In genomic region chr1:19484338-19484792, GRCh38 we compare ENCODE assay signal across 8 cellular contexts. TPM values are rescaled to one million over a fixed set of nuclear protein-coding genes. Genes with fewer than 3 reads are reported as not detected.
DNase-seq lines count a peak whose midpoint lies in the region; ATAC-seq and TF ChIP-seq lines count a peak whose summit lies in the region.

No MANE protein-coding gene starts in this region.

- peaks cover 71% of the 10 kb centered on the region for H3K79me2 ChIP-seq in DOHH2 (ENCODE audit: control insufficient read depth, low read length)

- H3K4me3 ChIP-seq in DOHH2 (ENCODE audit: low read length) (peak overlapping the region; percentile 98), SJSA1 (peak overlapping the region; percentile 93), coronary artery (peak overlapping the region; percentile 98)

- TF ChIP-seq CTCF in DOHH2 (IDR thresholded peaks at IDR 0.05; ENCODE audit: low read depth, low read length, poor library complexity, severe bottlenecking) (no peak), coronary artery (IDR thresholded peaks at IDR 0.05) (no peak)

- H3K4me1 ChIP-seq in DOHH2 (ENCODE audit: control insufficient read depth, low read length) (peaks cover 44% of the 10 kb centered on the region), SJSA1 (replicated peaks) (peaks cover 36% of the 10 kb centered on the region)

- H3K27ac Mint-ChIP-seq in naive thymus-derived CD8-positive, alpha-beta T cell = peak overlapping the region; percentile 89 to 97 (median 95)

- H3K27me3 ChIP-seq in DOHH2 (ENCODE audit: control insufficient read depth, low read length) = no peaks in the 10 kb centered on the region
- no peaks in the 10 kb centered on the region for H3K27me3 ChIP-seq in SJSA1 (replicated peaks)

- peak overlapping the region; percentile 96 for H3K4me2 ChIP-seq in DOHH2 (ENCODE audit: low read length)

- H3K36me3 ChIP-seq in DOHH2 (ENCODE audit: control insufficient read depth, low read length) (peaks cover 43% of the 10 kb centered on the region), SJSA1 (peaks cover 37% of the 10 kb centered on the region)

- H3K4me3 Mint-ChIP-seq in naive thymus-derived CD8-positive, alpha-beta T cell = peak overlapping the region; percentile 89 to 96 (median 94)

- H3K9me3 ChIP-seq in DOHH2 (ENCODE audit: control insufficient read depth, insufficient read depth, low read length) (no peaks in the 10 kb centered on the region), SJSA1 (replicated peaks) (no peaks in the 10 kb centered on the region)

- H3K9me3 Mint-ChIP-seq in naive thymus-derived CD8-positive, alpha-beta T cell = no peaks in the 10 kb centered on the region

- H4K20me1 ChIP-seq in DOHH2 (ENCODE audit: control insufficient read depth, insufficient read depth, low read depth, low read length) = peaks cover 49% of the 10 kb centered on the region

- POLR2A ChIA-PET in naive thymus-derived CD8-positive, alpha-beta T cell (lab: Charles Lee) = interaction anchor here (0.6 to 28.2 kb wide), 10 partner anchors 9 to 161 kb away, joined by 3 to 808 read pairs (median 6); partner anchors contain the start of gene NBL1

- ATAC-seq in naive thymus-derived CD8-positive, alpha-beta T cell = no peak
- ATAC-seq in HG02642 (IDR thresholded peaks at IDR 0.05; ENCODE audit: poor library complexity, unreplicated experiment) = no peak
- ATAC-seq in HG02610 (IDR thresholded peaks at IDR 0.05; ENCODE audit: unreplicated experiment) = no peak
- no peak for ATAC-seq in GM21723 (IDR thresholded peaks at IDR 0.05; ENCODE audit: unreplicated experiment)

- no peaks in the 10 kb centered on the region for H3K27me3 Mint-ChIP-seq in naive thymus-derived CD8-positive, alpha-beta T cell

- H3K36me3 Mint-ChIP-seq in naive thymus-derived CD8-positive, alpha-beta T cell = peaks cover 0 to 35% (median 2%) of the 10 kb centered on the region in 3 donors

- DNase-seq in SJSA1 (ENCODE audit: low read depth in 1 of 2, low spot score in 2 of 2) (peak in 1 of 2 experiments; percentile 27), coronary artery (ENCODE audit: low spot score) (no peak), SKM-1 treated with dmso at 0.1 percent for 144 hours (lab: John Stamatoyannopoulos, UW; ENCODE audit: unreplicated experiment) (no peak)
- peak in 3 of 10 donors; percentile 30 to 64 (median 39) for DNase-seq in naive thymus-derived CD8-positive, alpha-beta T cell

- H3K27ac ChIP-seq in DOHH2 (ENCODE audit: low read depth, low read length) (peak overlapping the region; percentile 52), SJSA1 (peak overlapping the region; percentile 79; the same call in 1 of the 2 replicates), coronary artery (peak overlapping the region; percentile 99)

- peaks cover 50 to 86% (median 76%) of the 10 kb centered on the region in 4 donors for H3K4me1 Mint-ChIP-seq in naive thymus-derived CD8-positive, alpha-beta T cell

- H3K9me2 ChIP-seq in DOHH2 (replicated peaks; ENCODE audit: control insufficient read depth, low read length) = no peaks in the 10 kb centered on the region

- H3F3A ChIP-seq in DOHH2 (ENCODE audit: control insufficient read depth, insufficient read depth) = peaks cover 3% of the 10 kb centered on the region

RNA-seq across cellular contexts. Expression of gene CAPZB, which starts 1.0 kb away (rescaled TPM):
- total RNA-seq in SJSA1 (2014; rRNA removed; shearing (Covaris generic)) = 143 and 225 TPM in 2 replicates
- total RNA-seq in naive thymus-derived CD8-positive, alpha-beta T cell = 100 to 1,000 TPM; 268 to 289 TPM
- 100 to 1,000 TPM; 475 to 592 (median 562) TPM for polyA plus RNA-seq in naive thymus-derived CD8-positive, alpha-beta T cell
